ENCODE assay signal across 8 cellular contexts in the genomic region with DNA sequence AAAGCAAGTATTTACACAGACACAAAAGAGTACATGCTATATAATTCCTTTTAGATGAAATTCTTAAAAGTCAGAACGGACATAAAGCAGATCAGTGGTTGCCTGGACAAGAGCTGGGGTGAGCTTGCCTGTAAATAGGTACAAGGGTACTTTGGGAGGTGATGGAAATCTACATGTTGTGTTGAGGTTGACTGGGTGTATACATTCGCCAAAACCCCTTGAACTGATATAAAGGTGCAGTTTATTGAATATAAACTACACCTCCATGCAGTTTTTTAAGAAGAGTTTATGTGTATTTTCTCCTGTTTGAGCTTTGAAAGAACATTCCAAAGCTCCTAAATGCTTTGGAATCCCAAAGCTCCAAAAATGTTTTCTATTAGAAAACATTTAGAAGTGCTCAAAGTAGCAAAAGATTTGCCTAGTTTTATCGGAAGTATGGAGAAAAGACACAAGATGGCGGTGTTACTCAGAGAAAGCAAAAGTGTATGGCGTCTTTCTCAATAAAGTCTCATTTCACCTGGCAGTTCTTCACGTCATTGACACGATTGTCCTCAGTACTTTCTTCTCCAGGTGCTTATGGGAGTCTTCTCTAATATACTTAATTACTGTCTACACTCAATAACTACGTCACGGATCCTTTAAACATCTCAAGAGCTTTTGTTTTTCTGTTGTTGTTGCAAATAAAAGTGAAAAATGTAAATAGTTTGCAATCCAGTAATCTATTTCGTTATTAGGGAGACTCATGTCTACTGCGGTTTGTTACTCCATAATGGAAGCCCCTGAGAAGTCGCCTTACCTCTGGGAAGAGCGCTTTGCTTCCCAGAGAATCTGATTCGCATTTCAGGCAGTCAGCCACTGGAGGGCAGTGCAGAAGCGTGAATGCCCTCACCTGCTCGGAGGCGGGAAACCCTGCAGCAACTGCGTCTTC. TPM values are rescaled to one million over a fixed set of nuclear protein-coding genes. Genes with fewer than 3 reads are reported as not detected.
DNase-seq lines count a peak whose midpoint lies in the region; ATAC-seq and TF ChIP-seq lines count a peak whose summit lies in the region.

No MANE protein-coding gene starts in this region.

- intact Hi-C loops in sigmoid colon (cut with DNase I): loop anchor here (1.0 to 10.0 kb wide), 3 partner anchors 241 to 641 kb away; a partner anchor contains a TSS

- H2AFZ ChIP-seq in hepatocyte: peak overlapping the region; percentile 75

- no peaks in the 10 kb centered on the region for H3K36me3 ChIP-seq in hepatocyte (replicated peaks; ENCODE audit: insufficient read depth, low read depth)
- H3K36me3 ChIP-seq in sigmoid colon: no peaks in the 10 kb centered on the region

- H3K4me3 ChIP-seq in GM12864 (ENCODE audit: low read depth, low read length): no peak overlapping the region
- H3K4me3 ChIP-seq in astrocyte of the cerebellum (ENCODE audit: low read depth, low read length): no peak overlapping the region
- peak overlapping the region; percentile 20 for H3K4me3 ChIP-seq in hepatocyte
- H3K4me3 ChIP-seq in sigmoid colon: peak overlapping the region; percentile 7 to 42 (median 32)

- WGBS in hepatocyte (ENCODE audit: low lambda C conversion rate, missing lambda C conversion rate): 24% methylated on average over 18 of the region's 18 CpGs
- WGBS in sigmoid colon, 2 donors: 14 to 23% methylated on average over 18 of the region's 18 CpGs

- TF ChIP-seq POLR2A in sigmoid colon (IDR thresholded peaks at IDR 0.05): no peak

- H3K4me2 ChIP-seq in hepatocyte: peak overlapping the region; percentile 74

- ATAC-seq in HG02642 (IDR thresholded peaks at IDR 0.05; ENCODE audit: poor library complexity, unreplicated experiment): peak; percentile 94

- peaks cover 6% of the 10 kb centered on the region for H3K27me3 ChIP-seq in hepatocyte
- H3K27me3 ChIP-seq in sigmoid colon: peaks cover 0 to 8% (median 0%) of the 10 kb centered on the region in 3 donors

- DNase-seq in GM12864 (ENCODE audit: low read depth) (no peak), NCI-H1417 treated with DMSO at 0.1 percent for 48 hours (lab: John Stamatoyannopoulos, UW) (peak; percentile 11), T-helper 1 cell (peak; percentile 27 to 51 (median 46)), astrocyte of the cerebellum (ENCODE audit: low read depth) (peak; percentile 74), hepatocyte (ENCODE audit: low spot score) (peak; percentile 91), sigmoid colon (peak; percentile 89), mesenteric fat pad (ENCODE audit: low spot score) (no peak)

- H3K27ac ChIP-seq in hepatocyte (peak overlapping the region; percentile 25), sigmoid colon (peak overlapping the region in 1 of 4 donors; percentile 28)

- in situ Hi-C loops in astrocyte of the cerebellum (cut with HindIII; ENCODE audit: low sequenced_read_pairs): no loop called here

- no peaks in the 10 kb centered on the region for H3K9me2 ChIP-seq in hepatocyte (replicated peaks; ENCODE audit: insufficient read depth)

- TF ChIP-seq CTCF in GM12864 (IDR thresholded peaks at IDR 0.05; ENCODE audit: low read depth, low read length, missing control alignments) (peak; percentile 84), astrocyte of the cerebellum (IDR thresholded peaks at IDR 0.05; ENCODE audit: low read depth, low read length, missing control alignments) (peak; percentile 86), hepatocyte (IDR thresholded peaks at IDR 0.05; ENCODE audit: poor library complexity) (peak; percentile 78), sigmoid colon (IDR thresholded peaks at IDR 0.05) (peak; percentile 63 to 81 (median 73))

- H3K4me1 ChIP-seq in hepatocyte (ENCODE audit: insufficient read depth) (no peaks in the 10 kb centered on the region), sigmoid colon (peaks cover 0 to 8% (median 3%) of the 10 kb centered on the region in 4 donors)

- H3K9me3 ChIP-seq in hepatocyte (ENCODE audit: low read depth) (no peaks in the 10 kb centered on the region), sigmoid colon (no peaks in the 10 kb centered on the region)

- no peaks in the 10 kb centered on the region for H3K79me2 ChIP-seq in hepatocyte

- no peaks in the 10 kb centered on the region for H4K20me1 ChIP-seq in hepatocyte (ENCODE audit: insufficient read depth, poor library complexity, severe bottlenecking)

- no peak for TF ChIP-seq EP300 in sigmoid colon (IDR thresholded peaks at IDR 0.05)

RNA-seq across cellular contexts. Expression of a gene that starts 14.7 kb away (rescaled TPM):
- total RNA-seq in hepatocyte: 1,101 and 1,370 TPM in 2 replicates
- 444 and 460 TPM in 2 replicates for polyA plus RNA-seq in hepatocyte
- 100 to 1,000 TPM; 231 to 451 (median 354) TPM for total RNA-seq in sigmoid colon
- 100 to 1,000 TPM; 555 to 771 (median 584) TPM for polyA plus RNA-seq in sigmoid colon
- 96.2 TPM for total RNA-seq in mesenteric fat pad

Comparison
In these comparisons a context has a peak if more than half of its experiments do, and no peak if none do; other contexts are left out.
1. DNase-seq: peak in NCI-H1417 treated with DMSO at 0.1 percent for 48 hours (single experiment), T-helper 1 cell (5 of 5), astrocyte of the cerebellum (single experiment), hepatocyte (single experiment) and sigmoid colon (single experiment); none in GM12864 (single experiment) and mesenteric fat pad (single experiment).
2. H3K4me3 ChIP-seq: peak in hepatocyte (single experiment) and sigmoid colon (4 of 4); none in GM12864 (single experiment) and astrocyte of the cerebellum (single experiment).
3. Peak in every context shown above with its lines, with median percentiles within 50 percentile points of each other: CTCF ChIP-seq.